In the genomic region with DNA sequence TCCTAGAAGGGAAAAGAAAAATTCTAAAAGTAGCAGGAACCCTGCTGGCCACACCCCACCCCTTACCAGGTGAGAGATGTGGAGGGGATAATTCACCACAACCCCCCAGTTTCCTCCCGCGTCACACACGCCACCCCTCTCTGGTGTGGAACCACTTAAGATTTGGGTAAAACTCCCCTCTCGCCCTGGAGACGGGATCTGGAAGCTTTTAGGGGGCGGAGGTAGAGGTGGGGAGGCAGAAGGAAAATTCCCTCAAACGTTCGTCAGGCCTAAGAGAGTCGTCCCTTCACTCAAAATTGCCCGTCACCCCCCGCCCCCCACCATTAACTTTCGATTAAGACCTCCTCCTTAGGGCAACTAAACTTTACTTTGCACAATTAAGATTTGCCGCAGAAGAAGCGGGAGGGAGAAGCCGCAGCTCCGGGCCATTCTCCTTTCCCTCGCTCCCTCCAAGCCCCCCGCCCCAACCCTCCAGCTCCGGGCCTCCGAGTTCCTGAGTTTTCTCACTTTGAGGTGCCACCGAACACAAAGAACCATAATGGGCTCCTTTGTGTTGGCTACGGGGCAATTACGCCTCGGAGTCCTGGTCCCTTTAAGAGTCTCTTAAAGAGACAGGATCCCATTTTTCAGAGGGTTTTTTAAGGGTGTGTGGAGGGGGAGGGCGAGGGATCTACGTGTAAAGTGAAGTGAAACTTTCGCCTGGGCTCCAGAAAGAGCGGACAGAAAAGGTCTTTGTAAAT, we compare ENCODE assay signal across 8 cellular contexts. TPM values are rescaled to one million over a fixed set of nuclear protein-coding genes. Genes with fewer than 3 reads are reported as not detected.
DNase-seq lines count a peak whose midpoint lies in the region; ATAC-seq, FAIRE-seq and TF ChIP-seq lines count a peak whose summit lies in the region.

No MANE protein-coding gene starts in this region.

- H3K9me3 Mint-ChIP-seq in activated naive CD8-positive, alpha-beta T cell treated with anti-CD3 and anti-CD28 coated beads, Interleukin-2, amount 50 U/mL, for 24 hours: no peaks in the 10 kb centered on the region

- 1 to 2% methylated on average over 28 of the region's 28 CpGs for WGBS in heart right ventricle, 2 donors
- 4 to 7% methylated on average over 28 of the region's 28 CpGs for WGBS in pancreas, 2 donors

- FAIRE-seq in GM12891 (lab: Jason Lieb, UNC) (peak; percentile 13), pancreas (lab: Jason Lieb, UNC) (no peak)

- DNase-seq in AG08395 (ENCODE audit: low spot score): peak; percentile 70
- DNase-seq in GM12891 (ENCODE audit: insufficient read length, low spot score): peak; percentile 53
- DNase-seq in NCI-H345 (lab: John Stamatoyannopoulos, UW): peak; percentile 27
- DNase-seq in activated naive CD8-positive, alpha-beta T cell treated with anti-CD3 and anti-CD28 coated beads, Interleukin-2, amount 50 U/mL, for 24 hours: peak; percentile 9
- peak; percentile 18 to 29 for DNase-seq in heart right ventricle
- peak in 4 of 6 donors; percentile 20 to 63 (median 32) for DNase-seq in pancreas

- H3K27ac Mint-ChIP-seq in activated naive CD8-positive, alpha-beta T cell treated with anti-CD3 and anti-CD28 coated beads, Interleukin-2, amount 50 U/mL, for 24 hours: peak overlapping the region; percentile 67

- no peaks in the 10 kb centered on the region for H3K36me3 ChIP-seq in heart right ventricle
- H3K36me3 ChIP-seq in pancreas: no peaks in the 10 kb centered on the region

- TF ChIP-seq CTCF in heart right ventricle (IDR thresholded peaks at IDR 0.05): no peak
- no peak for TF ChIP-seq CTCF in pancreas (IDR thresholded peaks at IDR 0.05)

- H3K4me1 ChIP-seq in heart right ventricle: peaks cover 0 to 32% (median 12%) of the 10 kb centered on the region in 9 donors
- H3K4me1 ChIP-seq in pancreas: no peaks in the 10 kb centered on the region

- no peaks in the 10 kb centered on the region for H3K9me3 ChIP-seq in heart right ventricle
- no peaks in the 10 kb centered on the region for H3K9me3 ChIP-seq in pancreas

- H3K27me3 Mint-ChIP-seq in activated naive CD8-positive, alpha-beta T cell treated with anti-CD3 and anti-CD28 coated beads, Interleukin-2, amount 50 U/mL, for 24 hours: peaks cover 55% of the 10 kb centered on the region

- H3K4me3 Mint-ChIP-seq in activated naive CD8-positive, alpha-beta T cell treated with anti-CD3 and anti-CD28 coated beads, Interleukin-2, amount 50 U/mL, for 24 hours: peak overlapping the region; percentile 81

- H3K4me3 ChIP-seq in heart right ventricle: peak overlapping the region; percentile 22 to 69 (median 64)
- peak overlapping the region; percentile 11 to 69 (median 44) for H3K4me3 ChIP-seq in pancreas

- H3K27ac ChIP-seq in heart right ventricle: peak overlapping the region; percentile 22 to 88 (median 75)
- peak overlapping the region in 2 of 4 donors; percentile 41 to 71 for H3K27ac ChIP-seq in pancreas

- H3K36me3 Mint-ChIP-seq in activated naive CD8-positive, alpha-beta T cell treated with anti-CD3 and anti-CD28 coated beads, Interleukin-2, amount 50 U/mL, for 24 hours (ENCODE audit: low read depth): no peaks in the 10 kb centered on the region

- H3K27me3 ChIP-seq in heart right ventricle (peaks cover 0 to 48% (median 18%) of the 10 kb centered on the region in 7 donors), pancreas (no peaks in the 10 kb centered on the region)

- H3K4me1 Mint-ChIP-seq in activated naive CD8-positive, alpha-beta T cell treated with anti-CD3 and anti-CD28 coated beads, Interleukin-2, amount 50 U/mL, for 24 hours: peaks cover 22% of the 10 kb centered on the region

- no peak for ATAC-seq in activated naive CD8-positive, alpha-beta T cell treated with anti-CD3 and anti-CD28 coated beads, Interleukin-2, amount 50 U/mL, for 24 hours
- ATAC-seq in heart right ventricle (peak; percentile 48 to 89 (median 74)), pancreas (peak; percentile 83 to 88 (median 86)), HG02870 (IDR thresholded peaks at IDR 0.05; ENCODE audit: unreplicated experiment) (no peak), GM21447 (IDR thresholded peaks at IDR 0.05; ENCODE audit: unreplicated experiment) (no peak)

- intact Hi-C loops in heart right ventricle (cut with DNase I) (loop anchor here in 1 of 10 donors (5.0 kb wide), 1 partner anchor 71 kb away; no protein-coding TSS in a partner anchor), pancreas (cut with DNase I) (no loop called here)

- no peak for TF ChIP-seq POLR2A in GM12891 (IDR thresholded peaks at IDR 0.05; ENCODE audit: low read depth, low read length)

TF ChIP-seq in GM12891, 5 proteins besides CTCF, POLR2A, EP300 and RAD21:
- TF ChIP-seq PAX5 (IDR thresholded peaks at IDR 0.05; ENCODE audit: insufficient read depth, low read length, severe bottlenecking): no peak
- TF ChIP-seq SPI1 (IDR thresholded peaks at IDR 0.05; ENCODE audit: low read depth, low read length): peak; percentile 62
TF ChIP-seq in GM12891: peak in this region for 1.

RNA-seq across cellular contexts. Expression of gene FZD2, which starts 1.0 kb away (rescaled TPM):
- 0.33 TPM for polyA plus RNA-seq in GM12891 (2012; ENCODE audit: low read depth, missing spikeins)
- total RNA-seq in heart right ventricle (1 to 10 TPM in 9 of 10 donors, under 1 TPM in 1; 0.92 to 6.9 (median 4.0) TPM), pancreas (1 to 10 TPM in 3 of 6 donors, under 1 TPM in 3; 0.57 to 3.6 (median 1.3) TPM)
- polyA plus RNA-seq in heart right ventricle (1 to 10 TPM; 2.9 to 3.0 TPM), pancreas (under 1 TPM; 0.16 to 0.91 TPM)

RNA-seq across cellular contexts. Expression of gene GPATCH8, which starts 53.1 kb away (rescaled TPM):
- 15.9 TPM for polyA plus RNA-seq in GM12891 (2012; ENCODE audit: low read depth, missing spikeins)
- total RNA-seq in heart right ventricle: 10 to 100 TPM; 19.3 to 25.1 (median 22.0) TPM
- polyA plus RNA-seq in heart right ventricle: 10 to 100 TPM in 1 of 2 donors, 1 to 10 TPM in 1; 5.8 to 23.3 TPM
- 10 to 100 TPM; 13.2 to 23.2 (median 14.5) TPM for total RNA-seq in pancreas
- polyA plus RNA-seq in pancreas: 10 to 100 TPM in 1 of 2 donors, 1 to 10 TPM in 1; 9.8 to 10.5 TPM

Comparison
In these comparisons a context has a peak if more than half of its experiments do, and no peak if none do; other contexts are left out.
1. DNase-seq: peak in every context shown above with its lines; median percentile 70 in AG08395; 53 in GM12891; 32 in pancreas; 27 in NCI-H345; 24 in heart right ventricle; 9 in activated naive CD8-positive, alpha-beta T cell treated with anti-CD3 and anti-CD28 coated beads, Interleukin-2, amount 50 U/mL, for 24 hours.
2. ATAC-seq: peak in heart right ventricle (8 of 8) and pancreas (4 of 4); none in activated naive CD8-positive, alpha-beta T cell treated with anti-CD3 and anti-CD28 coated beads, Interleukin-2, amount 50 U/mL, for 24 hours (single experiment), HG02870 (single experiment) and GM21447 (single experiment).